8 cellular contexts compared by ENCODE assay signal in the genomic region with DNA sequence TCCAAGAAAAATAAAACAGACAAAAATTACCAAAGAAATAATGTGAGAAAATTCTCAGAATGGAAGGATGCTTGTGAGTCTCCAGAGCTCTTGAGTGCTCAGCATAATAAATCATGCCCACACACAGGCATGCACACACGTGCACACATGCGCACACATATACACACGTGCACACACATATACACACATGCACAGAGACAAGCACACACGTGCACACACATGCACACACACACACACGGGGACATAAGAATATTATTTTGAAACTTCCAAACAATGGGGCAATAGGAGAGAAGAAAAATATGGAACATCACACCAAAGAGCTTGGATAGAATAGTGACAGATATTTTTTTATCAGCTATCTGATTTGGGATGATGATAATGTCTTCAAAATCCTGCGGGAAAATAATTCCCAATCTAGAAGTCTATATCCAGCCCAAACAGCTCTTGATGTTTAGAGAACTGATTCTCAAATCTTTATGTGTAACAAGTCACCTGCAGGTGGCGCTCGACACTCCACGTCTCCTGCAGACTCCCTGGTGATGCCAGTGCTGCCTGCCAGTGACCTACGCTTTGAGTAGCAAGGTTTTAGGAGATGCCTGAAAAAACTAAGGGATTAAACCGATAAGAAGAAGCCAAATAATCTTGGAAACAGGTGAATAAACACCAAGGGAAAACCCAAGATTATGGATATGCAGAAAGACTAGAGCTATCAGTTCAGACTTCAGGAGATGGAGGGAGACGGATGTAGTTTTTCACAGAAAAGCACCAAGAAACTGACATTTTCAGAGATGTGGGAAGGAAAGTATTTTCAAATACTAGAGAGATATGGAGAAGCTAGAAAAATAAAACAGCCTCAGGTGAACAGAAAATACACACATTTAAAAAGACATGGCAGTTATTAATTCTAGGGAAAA.
DNase-seq lines count a peak whose midpoint lies in the region; ATAC-seq and TF ChIP-seq lines count a peak whose summit lies in the region.

No MANE protein-coding gene starts in this region.

- H3K9ac ChIP-seq in SK-N-SH (no peak overlapping the region), skeletal muscle satellite cell (ENCODE audit: low read depth, low read length) (no peak overlapping the region)

- H4K20me1 ChIP-seq in SK-N-SH (ENCODE audit: insufficient read depth): no peaks in the 10 kb centered on the region

- H3K27me3 ChIP-seq in SK-N-SH (ENCODE audit: insufficient read depth) (no peaks in the 10 kb centered on the region), skeletal muscle satellite cell (ENCODE audit: control insufficient read depth, insufficient read depth, low read length) (no peaks in the 10 kb centered on the region)

- ATAC-seq in GM21390 (IDR thresholded peaks at IDR 0.05; ENCODE audit: unreplicated experiment) (peak; percentile 71), HG02840 (IDR thresholded peaks at IDR 0.05; ENCODE audit: low FRiP score, unreplicated experiment) (no peak)

- H3K4me1 ChIP-seq in SK-N-SH (ENCODE audit: control insufficient read depth in 1 of 2, insufficient read depth in 2 of 2, low read depth in 1 of 2, low read length in 1 of 2) (peaks cover 0 to 4% of the 10 kb centered on the region in 2 experiments; a peak in 2 of 4 replicates), skeletal muscle satellite cell (ENCODE audit: control insufficient read depth, insufficient read depth, low read length) (peaks cover 7% of the 10 kb centered on the region)

- DNase-seq in COR-L47 (lab: John Stamatoyannopoulos, UW): peak; percentile 70
- peak; percentile 68 for DNase-seq in SK-N-SH
- peak; percentile 6 for DNase-seq in activated naive CD8-positive, alpha-beta T cell treated with anti-CD3 and anti-CD28 coated beads, Interleukin-2, amount 50 U/mL, for 16 hours (ENCODE audit: low read depth, low spot score)
- DNase-seq in hepatic stellate cell (ENCODE audit: low spot score): peak; percentile 32

- H3K4me3 ChIP-seq in SK-N-SH (ENCODE audit: low read depth in 2 of 2, low read length in 1 of 2) (no peak overlapping the region; a peak in 1 of 4 replicates), skeletal muscle satellite cell (ENCODE audit: low read length) (no peak overlapping the region)

- H3K27ac ChIP-seq in SK-N-SH (ENCODE audit: low read depth in 2 of 2, low read length in 1 of 2): peak overlapping the region in 1 of 2 experiments; percentile 45; a peak in 2 of 4 replicates

- CTCF ChIA-PET in SK-N-SH (lab: Yijun Ruan, JAX): interaction anchor here (0.5 to 6.4 kb wide), 81 partner anchors 9 to 1367 kb away, joined by 3 to 70 read pairs (median 4); no protein-coding TSS in a partner anchor

- H2AFZ ChIP-seq in SK-N-SH (ENCODE audit: low read depth): no peak overlapping the region

- TF ChIP-seq EP300 in SK-N-SH (IDR thresholded peaks at IDR 0.05; ENCODE audit: borderline replicate concordance in 1 of 2, low read depth in 1 of 2, low read length in 1 of 2): no peak

- peak; percentile 80 for TF ChIP-seq RAD21 in SK-N-SH (IDR thresholded peaks at IDR 0.05; ENCODE audit: low read length)

- H3K36me3 ChIP-seq in SK-N-SH (replicated peaks in 1 of 2; ENCODE audit: control insufficient read depth in 1 of 2, insufficient read depth in 2 of 2, low read length in 1 of 2) (no peaks in the 10 kb centered on the region), skeletal muscle satellite cell (ENCODE audit: insufficient read depth, low read length) (no peaks in the 10 kb centered on the region)

- H3K9me2 ChIP-seq in SK-N-SH: no peaks in the 10 kb centered on the region

- no peaks in the 10 kb centered on the region for H3F3A ChIP-seq in SK-N-SH (replicated peaks; ENCODE audit: insufficient read depth)

- H3K9me3 ChIP-seq in SK-N-SH (no peaks in the 10 kb centered on the region), skeletal muscle satellite cell (replicated peaks; ENCODE audit: low read length) (no peaks in the 10 kb centered on the region)

- POLR2A ChIA-PET in SK-N-SH (lab: Yijun Ruan, JAX): no interaction called here

- peak; percentile 47 for TF ChIP-seq CTCF in LNCAP (IDR thresholded peaks at IDR 0.05)
- peak; percentile 87 for TF ChIP-seq CTCF in SK-N-SH (IDR thresholded peaks at IDR 0.05)

- no peaks in the 10 kb centered on the region for H3K79me2 ChIP-seq in SK-N-SH (ENCODE audit: insufficient read depth)

- 28% methylated on average over 12 of the region's 12 CpGs for WGBS in SK-N-SH (ENCODE audit: low lambda C conversion rate)

- no peak overlapping the region for H3K4me2 ChIP-seq in SK-N-SH
- peak overlapping the region; percentile 1 for H3K4me2 ChIP-seq in skeletal muscle satellite cell (ENCODE audit: low read length)

TF ChIP-seq in SK-N-SH, 30 proteins besides CTCF, POLR2A, EP300 and RAD21:
- TF ChIP-seq CHD2 (IDR thresholded peaks at IDR 0.05; ENCODE audit: low read length, partially characterized antibody) (no peak), SMC3 (IDR thresholded peaks at IDR 0.05; ENCODE audit: low read depth, low read length) (peak; percentile 60)

Comparison
In these comparisons a context has a peak if more than half of its experiments do, and no peak if none do; other contexts are left out.
1. DNase-seq: peak in every context shown above with its lines; median percentile 70 in COR-L47; 68 in SK-N-SH; 32 in hepatic stellate cell; 6 in activated naive CD8-positive, alpha-beta T cell treated with anti-CD3 and anti-CD28 coated beads, Interleukin-2, amount 50 U/mL, for 16 hours.